Comparison of ENCODE assay signal across 14 cellular contexts in the genomic region with DNA sequence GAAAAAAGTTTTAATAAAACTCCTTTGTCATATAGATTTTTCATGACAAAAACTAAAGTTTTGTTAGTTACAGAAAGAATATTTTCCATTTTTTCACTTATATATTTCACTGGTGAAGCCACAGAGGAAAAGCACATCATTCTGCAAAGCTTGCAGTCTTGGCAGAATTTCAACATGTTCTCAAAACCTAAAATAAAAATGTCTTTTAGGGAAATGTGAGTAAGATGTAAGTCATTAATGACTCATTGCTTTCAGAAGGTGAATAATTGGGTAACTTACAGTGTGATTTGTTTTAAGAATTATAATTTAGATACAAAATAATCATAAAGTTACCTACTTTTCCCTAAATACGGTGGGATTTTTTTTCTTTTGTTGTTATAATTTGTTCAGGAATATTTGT. TPM values are rescaled to one million over a fixed set of nuclear protein-coding genes. Genes with fewer than 3 reads are reported as not detected.
A peak's percentile ranks its signal among the peaks of the same experiment; 100 is the strongest.
DNase-seq lines count a peak whose midpoint lies in the region; ATAC-seq, FAIRE-seq and TF ChIP-seq lines count a peak whose summit lies in the region.
"Had no signal": no experiment of that assay in that cellular context is flagged by ENCODE, and none has a peak within 500 bp of the region (broad histone marks: within the 10 kb centered on the region; RNA-seq: fewer than 3 reads in every experiment).

No MANE protein-coding gene starts in this region.

- peaks cover 0 to 8% of the 10 kb centered on the region in 2 experiments for H3K36me3 ChIP-seq in keratinocyte (ENCODE audit: control insufficient read depth in 2 of 2, extremely low read depth in 1 of 2, insufficient read depth in 2 of 2, low read length in 2 of 2)
- H3K36me3 ChIP-seq in CD8-positive, alpha-beta T cell (ENCODE audit: insufficient read depth, low read length), result peaks cover 8% of the 10 kb centered on the region

- no peak for TF ChIP-seq CTCF in astrocyte of the cerebellum (IDR thresholded peaks at IDR 0.05; ENCODE audit: low read depth, low read length, missing control alignments)
- TF ChIP-seq CTCF in keratinocyte (optimal IDR thresholded peaks at IDR 0.05 in 1 of 3, IDR thresholded peaks at IDR 0.05 in 1 of 3, conservative IDR thresholded peaks at IDR 0.05 in 1 of 3; ENCODE audit: extremely low read depth in 1 of 3, insufficient read depth in 2 of 3, low read length in 3 of 3), result no peak
- no peak for TF ChIP-seq CTCF in CD8-positive, alpha-beta T cell (IDR thresholded peaks at IDR 0.05)

- in situ Hi-C loops in astrocyte of the cerebellum (cut with HindIII; ENCODE audit: low sequenced_read_pairs), result no loop called here

- TF ChIP-seq POLR2A in GM18505 (IDR thresholded peaks at IDR 0.05; ENCODE audit: borderline replicate concordance, extremely low read depth, insufficient read depth, insufficient read length), result no peak

- intact Hi-C loops in CD8-positive, alpha-beta T cell (cut with DNase I, micrococcal nuclease), result no loop called here
- intact Hi-C loops in Right ventricle myocardium superior (cut with DNase I), result no loop called here

- H3K4me1 ChIP-seq in keratinocyte (ENCODE audit: control insufficient read depth, extremely low read depth, insufficient read depth, low read length), result peaks cover 15% of the 10 kb centered on the region
- H3K4me1 ChIP-seq in CD8-positive, alpha-beta T cell (ENCODE audit: insufficient read depth, low read length), result no peaks in the 10 kb centered on the region

- no peaks in the 10 kb centered on the region for H3K27me3 Mint-ChIP-seq in CD8-positive, alpha-beta T cell (ENCODE audit: low read depth)

- CTCF ChIA-PET in CD8-positive, alpha-beta T cell (lab: Charles Lee), result no interaction called here

- H3K4me2 ChIP-seq in keratinocyte (ENCODE audit: control insufficient read depth, extremely low read depth, insufficient read depth, low read depth, low read length), result peak overlapping the region; percentile 62

- H3K9ac ChIP-seq in keratinocyte (ENCODE audit: control insufficient read depth, extremely low read depth, insufficient read depth, low read length), result no peak overlapping the region

- peaks cover 74% of the 10 kb centered on the region for H3K36me3 Mint-ChIP-seq in CD8-positive, alpha-beta T cell

- H3K9me1 ChIP-seq in keratinocyte (ENCODE audit: control insufficient read depth, extremely low read depth, insufficient read depth, low read length), result no peaks in the 10 kb centered on the region

- no peak overlapping the region for H2AFZ ChIP-seq in keratinocyte (ENCODE audit: control insufficient read depth, low read length)

- H3K4me3 Mint-ChIP-seq in CD8-positive, alpha-beta T cell, result no peak overlapping the region
- H3K4me3 Mint-ChIP-seq: endodermal cell had no signal

- POLR2A ChIA-PET in CD8-positive, alpha-beta T cell (lab: Charles Lee), result no interaction called here

- no peaks in the 10 kb centered on the region for H3K9me3 ChIP-seq in keratinocyte (ENCODE audit: control insufficient read depth, low read depth, low read length)
- no peaks in the 10 kb centered on the region for H3K9me3 ChIP-seq in CD8-positive, alpha-beta T cell (ENCODE audit: low read length)
- H3K9me3 ChIP-seq: transverse colon had no signal

- dilution Hi-C loops in keratinocyte (cut with MboI; ENCODE audit: extremely low pct_ligation_motif_present, low sequenced_read_pairs), result no loop called here

- peak overlapping the region; percentile 66 for H3K27ac ChIP-seq in keratinocyte (ENCODE audit: control insufficient read depth, insufficient read depth, low read length)
- no peak overlapping the region for H3K27ac ChIP-seq in CD8-positive, alpha-beta T cell (ENCODE audit: low read depth, low read length)
- H3K27ac ChIP-seq: SK-N-MC, transverse colon had no signal

- H3K27ac Mint-ChIP-seq in CD8-positive, alpha-beta T cell, result no peak overlapping the region

- FAIRE-seq in keratinocyte (lab: Jason Lieb, UNC), result peak; percentile 67

- H3K79me2 ChIP-seq in keratinocyte (ENCODE audit: control insufficient read depth, insufficient read depth, low read length), result no peaks in the 10 kb centered on the region

- no peak for ATAC-seq in GM18505 (IDR thresholded peaks at IDR 0.05; ENCODE audit: unreplicated experiment)
- no peak for ATAC-seq in CD8-positive, alpha-beta T cell
- no peak for ATAC-seq in Right ventricle myocardium superior (ENCODE audit: poor library complexity)
- no peak for ATAC-seq in HG03342 (IDR thresholded peaks at IDR 0.05; ENCODE audit: unreplicated experiment)

- no peaks in the 10 kb centered on the region for H3K9me3 Mint-ChIP-seq in CD8-positive, alpha-beta T cell
- H3K9me3 Mint-ChIP-seq: endodermal cell had no signal

- no peaks in the 10 kb centered on the region for H3K4me1 Mint-ChIP-seq in CD8-positive, alpha-beta T cell (ENCODE audit: low read depth)
- H3K4me1 Mint-ChIP-seq: endodermal cell had no signal

- H4K20me1 ChIP-seq in keratinocyte (ENCODE audit: control insufficient read depth, extremely low read depth, insufficient read depth, low read length), result no peaks in the 10 kb centered on the region

- DNase-seq in AG20443 (ENCODE audit: low spot score) (peak; percentile 37), LHCN-M2 (ENCODE audit: low read depth) (peak; percentile 81), astrocyte of the cerebellum (ENCODE audit: low read depth) (peak; percentile 66), keratinocyte (ENCODE audit: low read depth, low spot score) (peak; percentile 61), Right ventricle myocardium superior (no peak)
- DNase-seq in CD8-positive, alpha-beta T cell, result no peak
- DNase-seq: activated CD8-positive, alpha-beta memory T cell treated with anti-CD3 and anti-CD28 coated beads, Interleukin-2, amount 50 U/mL, for 4 hours; DMS53; endodermal cell; NCI-H1105; transverse colon had no signal

- no peaks in the 10 kb centered on the region for H3K27me3 ChIP-seq in keratinocyte (ENCODE audit: control insufficient read depth, extremely low read depth, insufficient read depth, low read length)
- H3K27me3 ChIP-seq in CD8-positive, alpha-beta T cell (ENCODE audit: insufficient read depth, low read length), result no peaks in the 10 kb centered on the region
- H3K27me3 ChIP-seq: transverse colon had no signal

- no peak overlapping the region for H3K4me3 ChIP-seq in astrocyte of the cerebellum (ENCODE audit: low read depth, low read length)
- no peak overlapping the region for H3K4me3 ChIP-seq in keratinocyte (ENCODE audit: control insufficient read depth in 2 of 3, extremely low read depth in 1 of 3, insufficient read depth in 2 of 3, low read depth in 1 of 3, low read length in 3 of 3)
- H3K4me3 ChIP-seq in CD8-positive, alpha-beta T cell (ENCODE audit: low read depth, low read length), result no peak overlapping the region
- H3K4me3 ChIP-seq: SK-N-MC, transverse colon had no signal

RNA-seq across cellular contexts. Expression of a gene that starts 43.4 kb away (rescaled TPM):
- total RNA-seq in LHCN-M2 (2014; rRNA removed) (0.06 TPM in 2 replicates), Right ventricle myocardium superior (0.94 TPM)
- polyA plus RNA-seq in LHCN-M2 (2012), result not detected
- 0.40 to 0.52 TPM (median 0.51 TPM) in 3 replicates for polyA plus RNA-seq in keratinocyte
- not detected for polyA plus RNA-seq in keratinocyte (2011; ENCODE audit: low read depth)
- 0.11 and 0.17 TPM in 2 replicates for polyA plus RNA-seq in keratinocyte (2011; cell fraction: cytosol; rRNA removed)
- 0.81 and 1.0 TPM in 2 replicates for polyA plus RNA-seq in keratinocyte (2011; cell fraction: nucleus; rRNA removed)
- 0.20 and 0.55 TPM in 2 replicates for polyA plus RNA-seq in keratinocyte (2012; ENCODE audit: low replicate concordance)
- 0.22 to 0.66 TPM (median 0.36 TPM) in 3 replicates for polyA minus RNA-seq in keratinocyte
- polyA minus RNA-seq in keratinocyte (2011; cell fraction: cytosol; rRNA and poly(A)+ RNA removed), result 2.5 TPM
- 0.32 and 0.62 TPM in 2 replicates for polyA minus RNA-seq in keratinocyte (2011; cell fraction: nucleus; rRNA and poly(A)+ RNA removed)
- under 1 TPM; 0.03 to 0.28 TPM for total RNA-seq in CD8-positive, alpha-beta T cell

Comparison
In these comparisons a context has a peak if more than half of its experiments do, and no peak if none do; other contexts are left out.
1. DNase-seq: peak in AG20443 (single experiment), LHCN-M2 (single experiment), astrocyte of the cerebellum (single experiment) and keratinocyte (single experiment); none in CD8-positive, alpha-beta T cell (0 of 7) and Right ventricle myocardium superior (single experiment).